Comparison of ENCODE assay signal across 1 cellular context in genomic region chr15:39888809-39889208, GRCh38.
TF ChIP-seq lines count a peak whose summit lies in the region.

No MANE protein-coding gene starts in this region.

TF ChIP-seq in GM23338, 12 proteins besides CTCF, POLR2A, EP300 and RAD21:
- no peak for TF ChIP-seq ETS1 (IDR thresholded peaks at IDR 0.05)
